In genomic region chr4:75514131-75514948, GRCh38 we compare ENCODE assay signal across 8 cellular contexts. TPM values are rescaled to one million over a fixed set of nuclear protein-coding genes. Genes with fewer than 3 reads are reported as not detected.
DNase-seq lines count a peak whose midpoint lies in the region; ATAC-seq and TF ChIP-seq lines count a peak whose summit lies in the region.

RCHY1 (minus strand) TSS chr4:75514403; CDS start chr4:75514286, 117 bp downstream.
THAP6 (plus strand) TSS chr4:75514473; CDS start chr4:75515453, 980 bp downstream.

- POLR2A ChIA-PET in PC-3 (lab: Charles Lee; ENCODE audit: unreplicated experiment): interaction anchor here (0.7 kb wide), 1 partner anchor 28 kb away, joined by 4 read pairs; no protein-coding TSS in a partner anchor

- H3K36me3 ChIP-seq in PC-3 (ENCODE audit: low read depth, low read length) (0 out of 2 replicates have a peak, but pooled peaks cover 7% of the 10 kb centered on the region), mucosa of stomach (ENCODE audit: control insufficient read depth, insufficient read depth, low read length) (no peaks in the 10 kb centered on the region)

- no peaks in the 10 kb centered on the region for H3K9me2 ChIP-seq in PC-3 (replicated peaks; ENCODE audit: low read length)

- peak within 1 kb of the TSS; percentile 99 for H2AFZ ChIP-seq in PC-3 (ENCODE audit: low read length)

- DNase-seq in DMS153 (lab: John Stamatoyannopoulos, UW) (peak; percentile 96), PC-3 (peak; percentile 94), activated T-cell treated with anti-CD3 and anti-CD28 coated beads for 48 hours (ENCODE audit: low read depth) (peak; percentile 88), erythroblast (lab: John Stamatoyannopoulos, UW) (peak; percentile 94)
- peak; percentile 90 for DNase-seq in stimulated activated CD8-positive, alpha-beta memory T cell treated with anti-CD3 and anti-CD28 coated beads, Interleukin-7, amount 100 ng/mL, for 24 hours (ENCODE audit: low read depth)

- H3K4me2 ChIP-seq in PC-3 (ENCODE audit: low read length): peak within 1 kb of the TSS; percentile 90

- H3K9ac ChIP-seq in PC-3 (ENCODE audit: low read length): peak within 1 kb of the TSS; percentile 90
- peak within 1 kb of the TSS; percentile 89 for H3K9ac ChIP-seq in mucosa of stomach (ENCODE audit: low read length)

- no peaks in the 10 kb centered on the region for H3F3A ChIP-seq in PC-3 (ENCODE audit: low read length, unreplicated experiment)

- peak within 1 kb of the TSS; percentile 87 for H3K27ac ChIP-seq in PC-3 (ENCODE audit: low read length)

- BruUV-seq in PC-3 (replicated peaks; lab: Mats Ljungman, UMichigan): TSS peak; percentile 77

- ATAC-seq in GM21576 (IDR thresholded peaks at IDR 0.05; ENCODE audit: unreplicated experiment): peak; percentile 92
- ATAC-seq in PC-3: peak; percentile 91

- no peak for TF ChIP-seq CTCF in PC-3 (conservative IDR thresholded peaks at IDR 0.05; ENCODE audit: low read depth, low read length)

- no peak for TF ChIP-seq EP300 in Ishikawa (IDR thresholded peaks at IDR 0.05; ENCODE audit: borderline replicate concordance)

- H3K9me3 ChIP-seq in PC-3 (ENCODE audit: low read length): no peaks in the 10 kb centered on the region
- no peaks in the 10 kb centered on the region for H3K9me3 ChIP-seq in mucosa of stomach (ENCODE audit: control insufficient read depth, low read length)

- H4K20me1 ChIP-seq in PC-3 (ENCODE audit: low read length): no peaks in the 10 kb centered on the region

- TF ChIP-seq POLR2A in erythroblast (IDR thresholded peaks at IDR 0.05; ENCODE audit: low read length): peak; percentile 97

- peaks cover 61% of the 10 kb centered on the region for H3K79me2 ChIP-seq in PC-3 (ENCODE audit: low read length)

- no peak for TF ChIP-seq RAD21 in Ishikawa (IDR thresholded peaks at IDR 0.05; ENCODE audit: low read depth)

- CTCF ChIA-PET in PC-3 (lab: Charles Lee): no interaction called here

- H3K4me3 ChIP-seq in PC-3 (ENCODE audit: low read length) (peak within 1 kb of the TSS; percentile 95), mucosa of stomach (ENCODE audit: low read length) (peak within 1 kb of the TSS; percentile 81)

- intact Hi-C loops in PC-3 (cut with micrococcal nuclease): loop anchor here (1.0 kb wide), 1 partner anchor 159 kb away; the partner anchor contains the start of gene G3BP2

- H3K27me3 ChIP-seq in PC-3 (ENCODE audit: low read length) (no peaks in the 10 kb centered on the region), mucosa of stomach (ENCODE audit: control insufficient read depth, insufficient read depth, low read length) (no peaks in the 10 kb centered on the region)

- peaks cover 38% of the 10 kb centered on the region for H3K4me1 ChIP-seq in PC-3 (ENCODE audit: insufficient read depth, low read length)
- peaks cover 14% of the 10 kb centered on the region for H3K4me1 ChIP-seq in mucosa of stomach (ENCODE audit: control insufficient read depth, insufficient read depth, low read length)

TF ChIP-seq in Ishikawa, 13 proteins besides CTCF, POLR2A, EP300 and RAD21:
- TF ChIP-seq YY1 (IDR thresholded peaks at IDR 0.05; ENCODE audit: low read depth) (peak; percentile 96), EGR1 (IDR thresholded peaks at IDR 0.05) (peak; percentile 42; the same call in 1 of the 2 replicates), ZBTB7A (IDR thresholded peaks at IDR 0.05; ENCODE audit: low read depth) (no peak), TAF1 (IDR thresholded peaks at IDR 0.05; ENCODE audit: low read depth) (peak; percentile 97), CREB1 (IDR thresholded peaks at IDR 0.05; ENCODE audit: low read depth) (peak; percentile 49), NFIC (IDR thresholded peaks at IDR 0.05) (no peak), MAX (IDR thresholded peaks at IDR 0.05) (peak; percentile 57), TCF12 (IDR thresholded peaks at IDR 0.05; ENCODE audit: low read depth) (no peak), REST (IDR thresholded peaks at IDR 0.05; ENCODE audit: low read depth) (no peak), CEBPB (IDR thresholded peaks at IDR 0.05) (no peak), USF1 (IDR thresholded peaks at IDR 0.05) (peak; percentile 99), TEAD4 (IDR thresholded peaks at IDR 0.05) (peak; percentile 94), FOXM1 (IDR thresholded peaks at IDR 0.05; ENCODE audit: borderline replicate concordance, low read depth) (no peak; the same call in 1 of the 2 replicates)

RNA-seq across cellular contexts. Expression of gene RCHY1, which starts in this region (rescaled TPM):
- 14.3 and 18.2 TPM in 2 replicates for total RNA-seq in PC-3 (2014; rRNA removed)

RNA-seq across cellular contexts. Expression of gene THAP6, which starts in this region (rescaled TPM):
- 5.2 and 8.7 TPM in 2 replicates for total RNA-seq in PC-3 (2014; rRNA removed)

Comparison
In these comparisons a context has a peak if more than half of its experiments do, and no peak if none do; other contexts are left out.
1. Peak in every context shown above with its lines: DNase-seq, ATAC-seq, H3K4me3 ChIP-seq and H3K27ac ChIP-seq.